In the genomic region with DNA sequence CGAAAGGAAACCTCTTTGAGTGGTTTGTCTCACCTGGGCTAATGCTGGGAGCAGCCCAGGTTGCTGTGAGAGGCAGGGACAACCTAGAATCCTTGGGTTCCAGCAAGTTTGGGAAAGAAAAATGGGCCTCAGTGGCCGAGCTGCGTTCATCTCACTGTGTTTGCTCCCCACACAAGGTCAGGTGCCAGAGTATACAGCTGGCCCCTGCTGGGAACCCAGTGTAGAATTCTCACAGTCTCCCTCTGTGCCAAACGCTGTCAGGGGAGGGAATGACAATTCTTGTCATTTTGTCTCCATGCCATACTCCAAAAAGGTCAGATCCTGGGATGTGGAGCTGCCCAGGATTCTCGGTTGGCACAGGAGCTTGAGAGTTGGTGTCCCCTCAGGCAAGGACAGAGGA, we compare ENCODE assay signal across 12 cellular contexts. TPM values are rescaled to one million over a fixed set of nuclear protein-coding genes. Genes with fewer than 3 reads are reported as not detected.
DNase-seq lines count a peak whose midpoint lies in the region; ATAC-seq and TF ChIP-seq lines count a peak whose summit lies in the region.
"Had no signal": no experiment of that assay in that cellular context is flagged by ENCODE, and none has a peak within 500 bp of the region (broad histone marks: within the 10 kb centered on the region; RNA-seq: fewer than 3 reads in every experiment).

No MANE protein-coding gene starts in this region.

- dilution Hi-C loops in mammary epithelial cell (cut with HindIII; ENCODE audit: low sequenced_read_pairs), result no loop called here

- peak overlapping the region in 8 of 11 experiments; percentile 6 to 49 (median 30); a peak in 11 of 22 replicates for H3K27ac ChIP-seq in BLaER1 treated with 17β-estradiol and CSF1 and Interleukin-3, amounts not matched to agents 10 nM and 100 nM
- no peak overlapping the region for H3K27ac ChIP-seq in mammary epithelial cell (ENCODE audit: insufficient read depth, low read depth, low read length)
- no peak overlapping the region for H3K27ac ChIP-seq in neural progenitor cell
- H3K27ac ChIP-seq: KMS-11, VCaP had no signal

- H3K4me1 Mint-ChIP-seq in neural progenitor cell, result peaks cover 53% of the 10 kb centered on the region

- H3F3A ChIP-seq in Loucy (ENCODE audit: low read depth) (peaks cover 5% of the 10 kb centered on the region; the same call in 1 of the 2 replicates), neural progenitor cell (ENCODE audit: low read depth) (peaks cover 16% of the 10 kb centered on the region)

- no peaks in the 10 kb centered on the region for H3K9me2 ChIP-seq in Loucy (replicated peaks; ENCODE audit: low read depth, low read length)

- H4K20me1 ChIP-seq in BLaER1 treated with 17β-estradiol and CSF1 and Interleukin-3, amounts not matched to agents 10 nM and 100 nM, result peaks cover 73 to 98% (median 89%) of the 10 kb centered on the region in 11 experiments
- peaks cover 69% of the 10 kb centered on the region for H4K20me1 ChIP-seq in Loucy (ENCODE audit: insufficient read depth, low read length, poor library complexity, severe bottlenecking)
- H4K20me1 ChIP-seq in mammary epithelial cell (ENCODE audit: insufficient read depth, low read length), result no peaks in the 10 kb centered on the region
- peaks cover 54% of the 10 kb centered on the region for H4K20me1 ChIP-seq in neural progenitor cell (ENCODE audit: low read depth)

- no peak overlapping the region for H3K27ac Mint-ChIP-seq in neural progenitor cell

- in situ Hi-C loops in mammary epithelial cell (cut with MboI; ENCODE audit: low sequenced_read_pairs in 2 of 2), result no loop called here

- CTCF ChIA-PET in mammary epithelial cell (lab: Charles Lee; ENCODE audit: low non-redundant PET), result interaction anchor here (1.0 kb wide), 1 partner anchor 12 kb away, joined by 12 read pairs; no protein-coding TSS in a partner anchor

- peaks cover 17% of the 10 kb centered on the region for H3K27me3 Mint-ChIP-seq in neural progenitor cell (ENCODE audit: insufficient read depth, low read depth)

- H3K79me2 ChIP-seq in Loucy (ENCODE audit: insufficient read depth, low read length), result peaks cover 95% of the 10 kb centered on the region
- H3K79me2 ChIP-seq in mammary epithelial cell (ENCODE audit: insufficient read depth, low read length), result peaks cover 92% of the 10 kb centered on the region
- H3K79me2 ChIP-seq in neural progenitor cell (ENCODE audit: low read depth), result peaks cover 76% of the 10 kb centered on the region

- peaks cover 72 to 87% (median 77%) of the 10 kb centered on the region in 10 experiments for H3K4me1 ChIP-seq in BLaER1 treated with 17β-estradiol and CSF1 and Interleukin-3, amounts not matched to agents 10 nM and 100 nM
- H3K4me1 ChIP-seq in Loucy (ENCODE audit: insufficient read depth, low read length, poor library complexity, severe bottlenecking), result peaks cover 64% of the 10 kb centered on the region
- H3K4me1 ChIP-seq in mammary epithelial cell (ENCODE audit: insufficient read depth, low read length), result peaks cover 59% of the 10 kb centered on the region
- peaks cover 29% of the 10 kb centered on the region for H3K4me1 ChIP-seq in neural progenitor cell

- no peak overlapping the region for H3K4me3 ChIP-seq in BLaER1 treated with 17β-estradiol and CSF1 and Interleukin-3, amounts not matched to agents 10 nM and 100 nM
- peak overlapping the region; percentile 64 for H3K4me3 ChIP-seq in Loucy (ENCODE audit: low read length, poor library complexity, severe bottlenecking)
- peak overlapping the region in 1 of 3 experiments; percentile 55 for H3K4me3 ChIP-seq in mammary epithelial cell (replicated peaks in 1 of 3; ENCODE audit: insufficient read depth in 1 of 3, low read depth in 2 of 3, low read length in 3 of 3)
- H3K4me3 ChIP-seq in neural progenitor cell, result no peak overlapping the region

- H3K9me3 ChIP-seq in BLaER1 treated with 17β-estradiol and CSF1 and Interleukin-3, amounts not matched to agents 10 nM and 100 nM (replicated peaks in 1 of 11), result no peaks in the 10 kb centered on the region
- no peaks in the 10 kb centered on the region for H3K9me3 ChIP-seq in Loucy (ENCODE audit: insufficient read depth, low read depth, low read length)
- no peaks in the 10 kb centered on the region for H3K9me3 ChIP-seq in mammary epithelial cell (replicated peaks; ENCODE audit: insufficient read depth, low read length)
- H3K9me3 ChIP-seq in neural progenitor cell (ENCODE audit: low read depth), result no peaks in the 10 kb centered on the region
- H3K9me3 ChIP-seq: HAP-1 had no signal

- ATAC-seq in GM21723 (IDR thresholded peaks at IDR 0.05; ENCODE audit: unreplicated experiment), result no peak

- no peaks in the 10 kb centered on the region for H3K27me3 ChIP-seq in BLaER1 treated with 17β-estradiol and CSF1 and Interleukin-3, amounts not matched to agents 10 nM and 100 nM
- H3K27me3 ChIP-seq in Loucy (ENCODE audit: insufficient read depth, low read length, poor library complexity, severe bottlenecking), result no peaks in the 10 kb centered on the region
- no peaks in the 10 kb centered on the region for H3K27me3 ChIP-seq in mammary epithelial cell (ENCODE audit: insufficient read depth, low read length)
- peaks cover 4% of the 10 kb centered on the region for H3K27me3 ChIP-seq in neural progenitor cell

- intact Hi-C loops in mammary epithelial cell (cut with micrococcal nuclease), result loop anchor here (1.0 kb wide), 1 partner anchor 16 kb away; no protein-coding TSS in a partner anchor

- 48% methylated on average over 5 of the region's 5 CpGs for WGBS in mammary epithelial cell (ENCODE audit: low coverage, missing lambda C conversion rate)

- peaks cover 10 to 59% (median 33%) of the 10 kb centered on the region in 11 experiments; a peak in 18 of 22 replicates for H3K36me3 ChIP-seq in BLaER1 treated with 17β-estradiol and CSF1 and Interleukin-3, amounts not matched to agents 10 nM and 100 nM
- peaks cover 14% of the 10 kb centered on the region; the same call in 1 of the 2 replicates for H3K36me3 ChIP-seq in Loucy (ENCODE audit: insufficient read depth, low read length)
- no peaks in the 10 kb centered on the region for H3K36me3 ChIP-seq in mammary epithelial cell (ENCODE audit: insufficient read depth, low read length)
- no peaks in the 10 kb centered on the region for H3K36me3 ChIP-seq in neural progenitor cell

- no peak for TF ChIP-seq CTCF in Loucy (conservative IDR thresholded peaks at IDR 0.05; ENCODE audit: low read length)
- TF ChIP-seq CTCF in mammary epithelial cell (conservative IDR thresholded peaks at IDR 0.05 in 1 of 2, IDR thresholded peaks at IDR 0.05 in 1 of 2; ENCODE audit: extremely low read depth in 1 of 2, insufficient read depth in 1 of 2, low read depth in 1 of 2, low read length in 2 of 2), result no peak
- no peak for TF ChIP-seq CTCF in neural progenitor cell (IDR thresholded peaks at IDR 0.05)

- no TSS peak for BruUV-seq in mammary epithelial cell (replicated peaks; lab: Mats Ljungman, UMichigan)

- H3K4me3 Mint-ChIP-seq in neural progenitor cell, result peak overlapping the region; percentile 46

- peak overlapping the region; percentile 57 to 73 (median 66) for H3K4me2 ChIP-seq in BLaER1 treated with 17β-estradiol and CSF1 and Interleukin-3, amounts not matched to agents 10 nM and 100 nM
- peak overlapping the region; percentile 100 for H3K4me2 ChIP-seq in Loucy (ENCODE audit: low read depth, low read length, poor library complexity, severe bottlenecking)
- H3K4me2 ChIP-seq in mammary epithelial cell (ENCODE audit: insufficient read depth, low read depth, low read length), result peak overlapping the region; percentile 85
- H3K4me2 ChIP-seq in neural progenitor cell, result peak overlapping the region; percentile 35
- H3K4me2 ChIP-seq: KMS-11 had no signal

- no peak overlapping the region for H2AFZ ChIP-seq in Loucy (ENCODE audit: low read length)
- no peak overlapping the region for H2AFZ ChIP-seq in mammary epithelial cell (ENCODE audit: low read depth, low read length)
- no peak overlapping the region for H2AFZ ChIP-seq in neural progenitor cell (replicated peaks)

- peak overlapping the region; percentile 24 to 69 (median 47); a peak in 19 of 22 replicates for H3K9ac ChIP-seq in BLaER1 treated with 17β-estradiol and CSF1 and Interleukin-3, amounts not matched to agents 10 nM and 100 nM
- H3K9ac ChIP-seq in Loucy (ENCODE audit: low read depth, low read length, poor library complexity, severe bottlenecking), result peak overlapping the region; percentile 56
- no peak overlapping the region for H3K9ac ChIP-seq in mammary epithelial cell (ENCODE audit: insufficient read depth, low read length)
- H3K9ac ChIP-seq in neural progenitor cell, result no peak overlapping the region
- H3K9ac ChIP-seq: KMS-11 had no signal

- H3K36me3 Mint-ChIP-seq in neural progenitor cell, result no peaks in the 10 kb centered on the region

- peaks cover 3% of the 10 kb centered on the region for H3K9me3 Mint-ChIP-seq in neural progenitor cell

- DNase-seq in mammary epithelial cell, result no peak
- DNase-seq in neural progenitor cell (ENCODE audit: low spot score), result no peak
- no peak for DNase-seq in NCI-H446 treated with DMSO at 0.1 percent for 48 hours (lab: John Stamatoyannopoulos, UW)
- no peak for DNase-seq in activated CD4-positive, CD25-positive, alpha-beta regulatory T cell (lab: John Stamatoyannopoulos, UW)
- DNase-seq in DMS 273 treated with DMSO at 0.1 percent for 48 hours (lab: John Stamatoyannopoulos, UW), result no peak

RNA-seq across cellular contexts. Expression of gene DGKZ, which starts 4.3 kb away (rescaled TPM):
- 10 to 100 TPM; 80.7 to 83.6 TPM for total RNA-seq in mammary epithelial cell
- polyA plus RNA-seq in mammary epithelial cell, result 71.3 TPM
- 90.3 TPM for polyA minus RNA-seq in mammary epithelial cell
- 12.5 and 55.5 TPM in 2 replicates for total RNA-seq in neural progenitor cell (ENCODE audit: low replicate concordance)

RNA-seq across cellular contexts. Expression of gene MDK, which starts 29.9 kb away (rescaled TPM):
- total RNA-seq in mammary epithelial cell (1 to 10 TPM; 2.3 to 2.4 TPM), neural progenitor cell (ENCODE audit: low replicate concordance) (600 and 1,035 TPM in 2 replicates)
- polyA plus RNA-seq in mammary epithelial cell, result 2.1 TPM
- not detected for polyA minus RNA-seq in mammary epithelial cell

RNA-seq across cellular contexts. Expression of gene CHRM4, which starts 40.0 kb away (rescaled TPM):
- total RNA-seq in mammary epithelial cell, result under 1 TPM in 1 of 2 donors, not detected in 1; 0.17 TPM
- polyA plus RNA-seq in mammary epithelial cell, result 0.03 TPM
- not detected for polyA minus RNA-seq in mammary epithelial cell
- total RNA-seq in neural progenitor cell (ENCODE audit: low replicate concordance), result 0.31 TPM in 1 of 2 replicates, not detected in the other
- total RNA-seq: RPMI7951 had no signal

Comparison
In these comparisons a context has a peak if more than half of its experiments do, and no peak if none do; other contexts are left out.
1. H3K27ac ChIP-seq: peak in BLaER1 treated with 17β-estradiol and CSF1 and Interleukin-3, amounts not matched to agents 10 nM and 100 nM (8 of 11); none in mammary epithelial cell (single experiment) and neural progenitor cell (single experiment).
2. H3K4me2 ChIP-seq: peak in every context shown above with its lines; median percentile 100 in Loucy; 85 in mammary epithelial cell; 66 in BLaER1 treated with 17β-estradiol and CSF1 and Interleukin-3, amounts not matched to agents 10 nM and 100 nM; 35 in neural progenitor cell.
3. H3K9ac ChIP-seq: peak in BLaER1 treated with 17β-estradiol and CSF1 and Interleukin-3, amounts not matched to agents 10 nM and 100 nM (11 of 11) and Loucy (single experiment); none in mammary epithelial cell (single experiment) and neural progenitor cell (single experiment).
4. RNA of gene MDK, which starts 29.9 kb away (total RNA-seq): 600 to 1,035 TPM in neural progenitor cell; 2.3 to 2.4 TPM in mammary epithelial cell; every median in the first group is over 100 times any median in the second.